27 cellular contexts compared by ENCODE assay signal in the genomic region with DNA sequence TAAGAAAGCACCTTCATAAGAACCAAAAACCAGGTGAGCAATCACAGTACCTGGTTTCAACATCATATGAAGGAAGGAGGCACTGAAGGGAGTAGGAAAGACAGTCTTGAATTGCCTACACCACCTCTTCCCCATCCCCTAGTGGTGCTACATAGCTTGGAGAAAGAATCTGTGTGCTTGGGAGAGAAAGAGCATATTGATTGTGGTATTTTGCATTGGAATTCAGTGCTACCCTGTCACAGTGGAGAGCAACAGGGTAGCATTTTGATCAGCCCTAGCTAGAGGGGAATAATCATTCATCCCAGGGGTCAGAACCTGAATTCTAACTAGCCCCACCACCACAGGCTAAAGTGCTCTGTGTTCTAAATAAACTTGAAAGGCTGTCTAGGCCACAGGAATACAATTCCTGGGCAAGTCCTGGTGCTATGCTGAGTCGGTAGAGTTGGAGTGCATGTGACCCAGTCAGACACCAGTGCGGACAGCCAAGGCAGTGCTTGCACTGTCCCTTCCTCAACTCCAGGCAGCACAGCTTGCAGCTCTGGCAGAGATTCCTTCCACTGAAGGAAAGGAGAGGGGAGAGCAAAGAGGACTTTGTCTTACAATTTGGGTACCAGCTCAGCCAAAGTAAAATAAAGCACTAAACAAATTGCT.
DNase-seq lines count a peak whose midpoint lies in the region; ATAC-seq and TF ChIP-seq lines count a peak whose summit lies in the region.
"Had no signal": no experiment of that assay in that cellular context is flagged by ENCODE, and none has a peak within 500 bp of the region (broad histone marks: within the 10 kb centered on the region; RNA-seq: fewer than 3 reads in every experiment).

No MANE protein-coding gene starts in this region.

- H3K27ac ChIP-seq in ACC112 (ENCODE audit: low read depth, low read length) (peak overlapping the region; percentile 21; the same call in 1 of the 2 replicates), HUES48 (ENCODE audit: low read depth, low read length) (peak overlapping the region; percentile 5), brain microvascular endothelial cell (peak overlapping the region; percentile 55), trophoblast cell (ENCODE audit: low read depth, low read length) (no peak overlapping the region)
- H3K27ac ChIP-seq: gastroesophageal sphincter, PC-9, right atrium auricular region, suprapubic skin, upper lobe of right lung had no signal

- no peak overlapping the region for H3K4me2 ChIP-seq in trophoblast cell (ENCODE audit: low read length)
- H3K4me2 ChIP-seq: A549, PC-9 had no signal

- ATAC-seq in left lobe of liver (peak; percentile 25), GM21360 (IDR thresholded peaks at IDR 0.05; ENCODE audit: unreplicated experiment) (no peak)
- ATAC-seq: A549; CD8-positive, alpha-beta T cell; gastroesophageal sphincter; left colon; upper lobe of right lung had no signal

- H2BK120ac ChIP-seq in trophoblast cell (ENCODE audit: insufficient read depth, low read length, poor library complexity), result no peak overlapping the region

- no peak overlapping the region for H3K18ac ChIP-seq in trophoblast cell (ENCODE audit: low read length)

- H3K79me2 ChIP-seq in ACC112 (ENCODE audit: control insufficient read depth, insufficient read depth, low read length, unreplicated experiment) (no peaks in the 10 kb centered on the region), trophoblast cell (ENCODE audit: control insufficient read depth, insufficient read depth, low read length, poor library complexity) (no peaks in the 10 kb centered on the region)

- no peak overlapping the region for H3K4ac ChIP-seq in trophoblast cell (ENCODE audit: low read depth, low read length)

- H2AFZ ChIP-seq in ACC112 (ENCODE audit: low read length, unreplicated experiment) (no peak overlapping the region), trophoblast cell (ENCODE audit: insufficient read depth, low read length, poor library complexity) (no peak overlapping the region)
- H2AFZ ChIP-seq: PC-9 had no signal

- H3K4me3 ChIP-seq in ACC112 (ENCODE audit: low read depth, low read length), result no peak overlapping the region
- H3K4me3 ChIP-seq in HUES48 (ENCODE audit: low read depth, low read length), result no peak overlapping the region
- no peak overlapping the region for H3K4me3 ChIP-seq in brain microvascular endothelial cell (ENCODE audit: low read depth, low read length)
- H3K4me3 ChIP-seq in trophoblast cell (ENCODE audit: low read depth, low read length), result no peak overlapping the region
- H3K4me3 ChIP-seq: A549, gastroesophageal sphincter, PC-9, right atrium auricular region, suprapubic skin, upper lobe of right lung had no signal

- H3K9me3 ChIP-seq in HUES48 (ENCODE audit: control insufficient read depth, insufficient read depth, low read length), result peaks cover 7% of the 10 kb centered on the region; the same call in 1 of the 2 replicates
- no peaks in the 10 kb centered on the region for H3K9me3 ChIP-seq in trophoblast cell (ENCODE audit: insufficient read depth, low read depth, low read length)
- H3K9me3 ChIP-seq: A549, gastroesophageal sphincter, right atrium auricular region, suprapubic skin, upper lobe of right lung had no signal

- H3K14ac ChIP-seq in trophoblast cell (ENCODE audit: low read length), result no peak overlapping the region

- H4K8ac ChIP-seq in trophoblast cell (ENCODE audit: low read depth, low read length), result no peak overlapping the region

- H3K4me1 ChIP-seq in ACC112 (ENCODE audit: control insufficient read depth, insufficient read depth, low read length, unreplicated experiment) (peaks cover 16% of the 10 kb centered on the region), HUES48 (ENCODE audit: control insufficient read depth, insufficient read depth, low read length) (peaks cover 5% of the 10 kb centered on the region; the same call in 1 of the 2 replicates), trophoblast cell (ENCODE audit: control insufficient read depth in 1 of 2, insufficient read depth in 2 of 2, low read length in 2 of 2) (peaks cover 2 to 3% of the 10 kb centered on the region in 2 experiments)
- H3K4me1 ChIP-seq: A549, gastroesophageal sphincter, right atrium auricular region, suprapubic skin, upper lobe of right lung had no signal

- no peak overlapping the region for H3K9ac ChIP-seq in HUES48 (ENCODE audit: low read depth, low read length)
- H3K9ac ChIP-seq in trophoblast cell (ENCODE audit: low read length), result no peak overlapping the region

- H3K36me3 ChIP-seq in ACC112 (ENCODE audit: insufficient read depth, low read length) (peaks cover 16% of the 10 kb centered on the region), HUES48 (ENCODE audit: control insufficient read depth, insufficient read depth, low read length) (no peaks in the 10 kb centered on the region), brain microvascular endothelial cell (replicated peaks) (no peaks in the 10 kb centered on the region), trophoblast cell (ENCODE audit: control insufficient read depth in 1 of 2, insufficient read depth in 2 of 2, low read length in 2 of 2) (no peaks in the 10 kb centered on the region)

- H3K23ac ChIP-seq in trophoblast cell (ENCODE audit: low read length), result no peak overlapping the region

- peaks cover 2% of the 10 kb centered on the region for H3K79me1 ChIP-seq in trophoblast cell (ENCODE audit: low read length)

- peak; percentile 25 for TF ChIP-seq CTCF in brain microvascular endothelial cell (IDR thresholded peaks at IDR 0.05; ENCODE audit: low read depth, low read length, missing control alignments)

- H4K91ac ChIP-seq in trophoblast cell (ENCODE audit: low read depth, low read length), result no peak overlapping the region

- no peak overlapping the region for H2BK5ac ChIP-seq in trophoblast cell (ENCODE audit: low read depth, low read length, poor library complexity)

- in situ Hi-C loops in brain microvascular endothelial cell (cut with HindIII; ENCODE audit: low pct_ligation_motif_present, low sequenced_read_pairs), result no loop called here

- DNase-seq in brain microvascular endothelial cell, result no peak
- DNase-seq in left lobe of liver (ENCODE audit: low spot score), result no peak
- DNase-seq in amniotic stem cell (lab: John Stamatoyannopoulos, UW), result no peak
- DNase-seq in trophoblast cell, result no peak
- DNase-seq in T-helper 9 cell, result no peak
- DNase-seq: activated CD4-positive, alpha-beta memory T cell treated with anti-CD3 and anti-CD28 coated beads, Interleukin-2, amount 10 ng/mL, durations not matched to agents 7 days and 5 days; activated CD8-positive, alpha-beta memory T cell treated with anti-CD3 and anti-CD28 coated beads, Interleukin-2, amount 50 U/mL, for 4 hours; CD8-positive, alpha-beta T cell; DMS 273 treated with DMSO at 0.1 percent for 48 hours; left colon; NCI-H1105; NCI-H1930; NCI-H526 treated with DMSO at 0.1 percent for 48 hours; PC-9; posterior cingulate gyrus; SHP77 treated with DMSO at 0.1 percent for 48 hours; stimulated activated CD4-positive, alpha-beta T cell treated with anti-CD3 and anti-CD28 coated beads, Interleukin-1b, Interleukin-23, amount 100 ng/mL, for 48 hours; stimulated activated naive CD4-positive, alpha-beta T cell treated with Interleukin-2 at 50 U/mL for 16 hours; T-helper 2 cell; upper lobe of right lung had no signal

- H3K27me3 ChIP-seq in ACC112 (ENCODE audit: insufficient read depth, low read length) (no peaks in the 10 kb centered on the region), HUES48 (ENCODE audit: control insufficient read depth, insufficient read depth, low read length) (no peaks in the 10 kb centered on the region), brain microvascular endothelial cell (replicated peaks) (no peaks in the 10 kb centered on the region), trophoblast cell (ENCODE audit: insufficient read depth, low read length) (no peaks in the 10 kb centered on the region)
- H3K27me3 ChIP-seq: gastroesophageal sphincter, right atrium auricular region, suprapubic skin, upper lobe of right lung had no signal

- WGBS in trophoblast cell (ENCODE audit: extremely low coverage, insufficient coverage, insufficient read length), result no CpG with 5 or more reads among the region's 2 CpGs

- H2BK12ac ChIP-seq in trophoblast cell (ENCODE audit: low read length), result no peak overlapping the region

- no peak overlapping the region for H4K12ac ChIP-seq in trophoblast cell (ENCODE audit: low read depth, low read length)

- H2AK5ac ChIP-seq in trophoblast cell (ENCODE audit: low read length), result no peak overlapping the region
